Comparison of ENCODE assay signal across 1 cellular context in genomic region chr3:132290833-132291232, GRCh38.
TF ChIP-seq lines count a peak whose summit lies in the region.

No MANE protein-coding gene starts in this region.

TF ChIP-seq in SK-N-SH, 30 proteins besides CTCF, POLR2A, EP300 and RAD21 (continued from another document):
- no peak for TF ChIP-seq IRF3 (IDR thresholded peaks at IDR 0.05; ENCODE audit: low read depth, low read length)
- TF ChIP-seq ZBTB33 (IDR thresholded peaks at IDR 0.05; ENCODE audit: borderline replicate concordance, low read depth) = no peak
